Comparison of ENCODE assay signal across 8 cellular contexts in genomic region chr17:9644910-9645751, GRCh38. TPM values are rescaled to one million over a fixed set of nuclear protein-coding genes. Genes with fewer than 3 reads are reported as not detected.
DNase-seq lines count a peak whose midpoint lies in the region; ATAC-seq, FAIRE-seq and TF ChIP-seq lines count a peak whose summit lies in the region.

Gene USP43, plus strand, starts transcription at chr17:9645517. Its CDS starts 116 bp downstream, at chr17:9645633.

- BruUV-seq in Panc1 (replicated peaks; lab: Mats Ljungman, UMichigan) (TSS peak; percentile 69), HepG2 (replicated peaks; lab: Mats Ljungman, UMichigan) (TSS peak; percentile 80)

- no peaks in the 10 kb centered on the region for H4K20me1 ChIP-seq in HepG2 (ENCODE audit: insufficient read depth, low read length)

- TF ChIP-seq CTCF in GM20000 (IDR thresholded peaks at IDR 0.05; ENCODE audit: extremely low read depth, missing control alignments) (no peak), Panc1 (IDR thresholded peaks at IDR 0.05) (peak; percentile 33), bronchial epithelial cell (IDR thresholded peaks at IDR 0.05; ENCODE audit: insufficient read depth, low read length, severe bottlenecking) (no peak), HepG2 (CRISPR knock-in tag; IDR thresholded peaks at IDR 0.05) (no peak)

- H3K9me3 Mint-ChIP-seq in stimulated activated naive CD8-positive, alpha-beta T cell treated with anti-CD3 and anti-CD28 coated beads, Interleukin-15, Interleukin-2, amounts not matched to agents 100 ng/mL and 50 ng/mL, for 24 hours: no peaks in the 10 kb centered on the region

- TF ChIP-seq RAD21 in HepG2 (CRISPR knock-in tag; IDR thresholded peaks at IDR 0.05): no peak

- peak in 1 of 2 experiments; percentile 33; a peak in 1 of 4 replicates for TF ChIP-seq POLR2A in HepG2 (IDR thresholded peaks at IDR 0.05; ENCODE audit: insufficient read depth in 1 of 2, low read depth in 2 of 2, low read length in 2 of 2)

- peaks cover 58% of the 10 kb centered on the region for H3K27me3 Mint-ChIP-seq in stimulated activated naive CD8-positive, alpha-beta T cell treated with anti-CD3 and anti-CD28 coated beads, Interleukin-15, Interleukin-2, amounts not matched to agents 100 ng/mL and 50 ng/mL, for 24 hours

- no peaks in the 10 kb centered on the region for H3K36me3 Mint-ChIP-seq in stimulated activated naive CD8-positive, alpha-beta T cell treated with anti-CD3 and anti-CD28 coated beads, Interleukin-15, Interleukin-2, amounts not matched to agents 100 ng/mL and 50 ng/mL, for 24 hours (ENCODE audit: low read depth)

- peak within 1 kb of the TSS; percentile 91 for H3K4me2 ChIP-seq in HepG2 (ENCODE audit: low read depth, low read length)

- H3K27ac ChIP-seq in Panc1 (ENCODE audit: low read length): peak within 1 kb of the TSS; percentile 88
- peak within 1 kb of the TSS; percentile 61 for H3K27ac ChIP-seq in HepG2 (ENCODE audit: extremely low read length, insufficient read depth, low read length)

- no peaks in the 10 kb centered on the region for H3K79me2 ChIP-seq in HepG2 (ENCODE audit: insufficient read depth, low read length)

- H3K4me3 ChIP-seq in Panc1 (ENCODE audit: low read depth in 2 of 2, low read length in 2 of 2) (peak within 1 kb of the TSS; percentile 60 to 69), bronchial epithelial cell (ENCODE audit: low read depth, low read length) (peak within 1 kb of the TSS; percentile 62), HepG2 (replicated peaks in 1 of 3; ENCODE audit: insufficient read depth in 1 of 3, low read depth in 2 of 3, low read length in 3 of 3) (peak within 1 kb of the TSS; percentile 48 to 84 (median 62))

- in situ Hi-C loops in Panc1 (cut with HindIII; ENCODE audit: low pct_unique_long_range_greater_than_20kb, low sequenced_read_pairs): no loop called here
- in situ Hi-C loops in HepG2 (cut with HindIII; ENCODE audit: extremely low pct_ligation_motif_present, low pct_unique_long_range_greater_than_20kb): no loop called here

- POLR2A ChIA-PET in Panc1 (lab: Charles Lee) (no interaction called here), HepG2 (lab: Yijun Ruan, JAX) (no interaction called here)

- peak; percentile 81 for ATAC-seq in Panc1
- peak; percentile 66 for ATAC-seq in HepG2
- ATAC-seq in GM18873 (IDR thresholded peaks at IDR 0.05; ENCODE audit: low FRiP score, unreplicated experiment): no peak
- no peak for ATAC-seq in HG02840 (IDR thresholded peaks at IDR 0.05; ENCODE audit: low FRiP score, unreplicated experiment)

- H3K4me1 ChIP-seq in Panc1 (ENCODE audit: control insufficient read depth, insufficient read depth, low read length) (peaks cover 12% of the 10 kb centered on the region; the same call in 1 of the 2 replicates), HepG2 (ENCODE audit: insufficient read depth, low read length) (peaks cover 47% of the 10 kb centered on the region)

- peak within 1 kb of the TSS; percentile 78 for H3K4me3 Mint-ChIP-seq in stimulated activated naive CD8-positive, alpha-beta T cell treated with anti-CD3 and anti-CD28 coated beads, Interleukin-15, Interleukin-2, amounts not matched to agents 100 ng/mL and 50 ng/mL, for 24 hours

- no peaks in the 10 kb centered on the region for H3K9me3 ChIP-seq in Panc1 (ENCODE audit: control insufficient read depth, insufficient read depth, low read depth, low read length)
- no peaks in the 10 kb centered on the region for H3K9me3 ChIP-seq in HepG2 (ENCODE audit: low read length)

- intact Hi-C loops in Panc1 (cut with micrococcal nuclease; ENCODE audit: unreplicated experiment) (no loop called here), HepG2 (cut with micrococcal nuclease; ENCODE audit: unreplicated experiment) (loop anchor here (2.0 to 10.0 kb wide), 3 partner anchors 40 to 82 kb away; partner anchors contain the start of genes CFAP52 and STX8)

- peak within 1 kb of the TSS; percentile 95 for H2AFZ ChIP-seq in HepG2 (ENCODE audit: low read length)

- peak; percentile 10 for DNase-seq in CD1c-positive myeloid dendritic cell (ENCODE audit: extremely low spot score)
- DNase-seq in GM20000 (ENCODE audit: low spot score): peak; percentile 67
- no peak for DNase-seq in Panc1 (ENCODE audit: low read depth, low spot score)
- DNase-seq in bronchial epithelial cell (ENCODE audit: low read depth): peak; percentile 64
- peak; percentile 6 for DNase-seq in HepG2 (ENCODE audit: low spot score)

- H3K36me3 ChIP-seq in Panc1 (ENCODE audit: control insufficient read depth, insufficient read depth, low read length): no peaks in the 10 kb centered on the region; the same call in 1 of the 2 replicates
- no peaks in the 10 kb centered on the region for H3K36me3 ChIP-seq in bronchial epithelial cell (ENCODE audit: control insufficient read depth, insufficient read depth, low read length)
- H3K36me3 ChIP-seq in HepG2 (replicated peaks in 1 of 2; ENCODE audit: control insufficient read depth in 1 of 2, insufficient read depth in 2 of 2, low read length in 2 of 2): no peaks in the 10 kb centered on the region

- H3K27me3 ChIP-seq in Panc1 (ENCODE audit: control insufficient read depth, insufficient read depth, low read length) (no peaks in the 10 kb centered on the region), bronchial epithelial cell (ENCODE audit: control insufficient read depth, insufficient read depth, low read length) (no peaks in the 10 kb centered on the region), HepG2 (ENCODE audit: control insufficient read depth in 1 of 2, insufficient read depth in 2 of 2, low read length in 2 of 2) (peaks cover 0 to 6% of the 10 kb centered on the region in 2 experiments; a peak in 2 of 5 replicates)

- H3K27ac Mint-ChIP-seq in stimulated activated naive CD8-positive, alpha-beta T cell treated with anti-CD3 and anti-CD28 coated beads, Interleukin-15, Interleukin-2, amounts not matched to agents 100 ng/mL and 50 ng/mL, for 24 hours: peak within 1 kb of the TSS; percentile 36

- peak within 1 kb of the TSS; percentile 65 for H3K9ac ChIP-seq in HepG2 (ENCODE audit: insufficient read depth, low read depth, low read length)

- CTCF ChIA-PET in Panc1 (lab: Charles Lee) (no interaction called here), HepG2 (lab: Yijun Ruan, JAX; ENCODE audit: low intra/inter-chr PET ratio, low total read pairs) (interaction anchor here (1.8 kb wide), 1 partner anchor 80 kb away, joined by 3 read pairs; no protein-coding TSS in a partner anchor)

- FAIRE-seq in bronchial epithelial cell (lab: Jason Lieb, UNC): no peak
- FAIRE-seq in HepG2 (lab: Jason Lieb, UNC): no peak

- WGBS in HepG2 (ENCODE audit: low lambda C conversion rate): 4% methylated on average over 20 of the region's 72 CpGs

- TF ChIP-seq EP300 in HepG2 (IDR thresholded peaks at IDR 0.05; ENCODE audit: low read depth in 2 of 2, low read length in 2 of 2): 0 out of 4 replicates have a peak, but pooled peaks of 1 of the 2 experiments have one; percentile 3
- no peak for TF ChIP-seq EP300 in HepG2 (CRISPR knock-in tag; IDR thresholded peaks at IDR 0.05; ENCODE audit: borderline replicate concordance)

- H3K4me1 Mint-ChIP-seq in stimulated activated naive CD8-positive, alpha-beta T cell treated with anti-CD3 and anti-CD28 coated beads, Interleukin-15, Interleukin-2, amounts not matched to agents 100 ng/mL and 50 ng/mL, for 24 hours (ENCODE audit: low read depth): peaks cover 16% of the 10 kb centered on the region

TF ChIP-seq in HepG2, 621 proteins besides CTCF, POLR2A, EP300 and RAD21 (continues in another document):
- no peak for TF ChIP-seq IKZF1 (IDR thresholded peaks at IDR 0.05)
- no peak for TF ChIP-seq TBP (CRISPR knock-in tag; IDR thresholded peaks at IDR 0.05)
- no peak for TF ChIP-seq PBX2 (CRISPR knock-in tag; IDR thresholded peaks at IDR 0.05)

RNA-seq across cellular contexts. Expression of gene USP43, which starts in this region (rescaled TPM):
- 7.3 TPM for total RNA-seq in Panc1 (2021; ENCODE audit: unreplicated experiment)
- 5.1 TPM for polyA plus RNA-seq in Panc1 (2012; ENCODE audit: insufficient read length)
- 13.4 and 14.2 TPM in 2 replicates for total RNA-seq in bronchial epithelial cell
- total RNA-seq in HepG2 (2016; rRNA removed; fragmentation: Illumina TruSeq; extraction: Trizol): 1.3 and 2.2 TPM in 2 replicates
- 0.51 and 0.62 TPM in 2 replicates for total RNA-seq in HepG2 (2016; cell fraction: cytosol; rRNA removed; fragmentation: Illumina TruSeq; extraction: Trizol; ENCODE audit: low read depth)
- total RNA-seq in HepG2 (2016; cell fraction: insoluble cytoplasmic fraction; rRNA removed; fragmentation: Illumina TruSeq; extraction: Trizol): 1.5 and 2.1 TPM in 2 replicates
- 0.62 and 0.68 TPM in 2 replicates for total RNA-seq in HepG2 (2016; cell fraction: membrane; rRNA removed; fragmentation: Illumina TruSeq; extraction: Trizol)
- total RNA-seq in HepG2 (2016; cell fraction: nucleus; rRNA removed; fragmentation: Illumina TruSeq; extraction: Trizol): 1.9 and 2.7 TPM in 2 replicates
- 1.6 and 1.7 TPM in 2 replicates for polyA plus RNA-seq in HepG2 (2011; rRNA removed)
- polyA plus RNA-seq in HepG2 (2011; cell fraction: cytosol; rRNA removed): 0.46 and 0.50 TPM in 2 replicates
- polyA plus RNA-seq in HepG2 (2011; cell fraction: nucleus; rRNA removed): 12.7 and 14.2 TPM in 2 replicates
- polyA plus RNA-seq in HepG2 (2012): 0.60 and 1.5 TPM in 2 replicates
- polyA plus RNA-seq in HepG2 (2016; cell fraction: cytosol; fragmentation: Illumina TruSeq; extraction: Trizol; ENCODE audit: low read depth): 0.05 and 0.12 TPM in 2 replicates
- 0.89 and 1.0 TPM in 2 replicates for polyA plus RNA-seq in HepG2 (2016; cell fraction: insoluble cytoplasmic fraction; fragmentation: Illumina TruSeq; extraction: Trizol; ENCODE audit: low read depth)
- polyA plus RNA-seq in HepG2 (2016; cell fraction: membrane; fragmentation: Illumina TruSeq; extraction: Trizol; ENCODE audit: low read depth): 0.13 and 0.21 TPM in 2 replicates
- 6.2 and 6.6 TPM in 2 replicates for polyA plus RNA-seq in HepG2 (2016; cell fraction: nucleus; fragmentation: Illumina TruSeq; extraction: Trizol; ENCODE audit: insufficient read depth, low read depth)
- polyA minus RNA-seq in HepG2 (2011; rRNA and poly(A)+ RNA removed; ENCODE audit: low replicate concordance): 1.6 and 8.7 TPM in 2 replicates
- polyA minus RNA-seq in HepG2 (2011; cell fraction: cytosol; rRNA and poly(A)+ RNA removed): 0.79 and 0.97 TPM in 2 replicates
- 1.3 and 2.4 TPM in 2 replicates for polyA minus RNA-seq in HepG2 (2011; cell fraction: nucleus; rRNA and poly(A)+ RNA removed)

Comparison
In these comparisons a context has a peak if more than half of its experiments do, and no peak if none do; other contexts are left out.
1. ATAC-seq: peak in Panc1 (single experiment) and HepG2 (single experiment); none in GM18873 (single experiment) and HG02840 (single experiment).
2. Peak in every context shown above with its lines, with median percentiles within 50 percentile points of each other: H3K4me3 ChIP-seq.